10 cellular contexts compared by ENCODE assay signal in genomic region chr7:7568553-7568952, GRCh38. TPM values are rescaled to one million over a fixed set of nuclear protein-coding genes. Genes with fewer than 3 reads are reported as not detected.
A peak's percentile ranks its signal among the peaks of the same experiment; 100 is the strongest.
DNase-seq lines count a peak whose midpoint lies in the region; ATAC-seq and TF ChIP-seq lines count a peak whose summit lies in the region.
"Had no signal": no experiment of that assay in that cellular context is flagged by ENCODE, and none has a peak within 500 bp of the region (broad histone marks: within the 10 kb centered on the region; RNA-seq: fewer than 3 reads in every experiment).

No MANE protein-coding gene starts in this region.

- H3K36me3 ChIP-seq in duodenal mucosa (ENCODE audit: control insufficient read depth in 1 of 2, insufficient read depth in 2 of 2, low read length in 2 of 2) (peaks cover 0 to 4% of the 10 kb centered on the region in 2 donors), sigmoid colon (peaks cover 0 to 10% (median 0%) of the 10 kb centered on the region in 4 donors)

- H3K4me3 Mint-ChIP-seq in osteocyte (ENCODE audit: unreplicated experiment) = peak overlapping the region; percentile 24

- TF ChIP-seq EP300 in sigmoid colon (IDR thresholded peaks at IDR 0.05) = no peak

- H3K4me3 ChIP-seq in duodenal mucosa (ENCODE audit: low read depth in 1 of 2, low read length in 2 of 2) (peak overlapping the region; percentile 28 to 77), sigmoid colon (peak overlapping the region in 1 of 4 donors; percentile 62)

- H3K27me3 Mint-ChIP-seq in osteocyte (ENCODE audit: unreplicated experiment) = no peaks in the 10 kb centered on the region

- peaks cover 27% of the 10 kb centered on the region for H3K4me1 Mint-ChIP-seq in osteocyte (ENCODE audit: unreplicated experiment)

- intact Hi-C loops in sigmoid colon (cut with DNase I) = loop anchor here (5.0 kb wide), 2 partner anchors 386 to 399 kb away; partner anchors contain the start of genes C1GALT1 and GLCCI1

- TF ChIP-seq POLR2A in sigmoid colon (IDR thresholded peaks at IDR 0.05) = no peak

- no peak overlapping the region for H3K9ac ChIP-seq in duodenal mucosa (ENCODE audit: low read depth in 1 of 2, low read length in 2 of 2)

- H3K4me1 ChIP-seq in duodenal mucosa (ENCODE audit: control insufficient read depth in 1 of 2, insufficient read depth in 2 of 2, low read length in 2 of 2) (peaks cover 15 to 32% of the 10 kb centered on the region in 2 donors), sigmoid colon (peaks cover 0 to 21% (median 16%) of the 10 kb centered on the region in 4 donors)

- H3K27ac Mint-ChIP-seq in osteocyte (ENCODE audit: unreplicated experiment) = no peak overlapping the region

- DNase-seq in GM10266 (ENCODE audit: extremely low spot score) = peak; percentile 10
- peak; percentile 50 for DNase-seq in NAMALWA (ENCODE audit: low spot score)
- no peak for DNase-seq in osteocyte (ENCODE audit: extremely low spot score, unreplicated experiment)
- no peak for DNase-seq in sigmoid colon
- no peak for DNase-seq in occipital lobe (lab: John Stamatoyannopoulos, UW)
- DNase-seq: activated gamma-delta T cell treated with Interleukin-2 at 50 U/mL for 16 hours, NCI-H446 treated with DMSO at 0.1 percent for 48 hours had no signal

- H3K27me3 ChIP-seq in duodenal mucosa (ENCODE audit: control insufficient read depth in 1 of 2, insufficient read depth in 2 of 2, low read length in 2 of 2) (no peaks in the 10 kb centered on the region), sigmoid colon (no peaks in the 10 kb centered on the region)

- H3K9me3 ChIP-seq in duodenal mucosa (ENCODE audit: control insufficient read depth in 1 of 2, low read length in 2 of 2) (no peaks in the 10 kb centered on the region), sigmoid colon (no peaks in the 10 kb centered on the region)

- peaks cover 20% of the 10 kb centered on the region for H3K36me3 Mint-ChIP-seq in osteocyte (ENCODE audit: unreplicated experiment)

- no peaks in the 10 kb centered on the region for H3K9me3 Mint-ChIP-seq in osteocyte (ENCODE audit: unreplicated experiment)

- no peak overlapping the region for H3K27ac ChIP-seq in duodenal mucosa (ENCODE audit: low read depth, low read length)
- no peak overlapping the region for H3K27ac ChIP-seq in sigmoid colon

- no peak for TF ChIP-seq CTCF in GM10266 (IDR thresholded peaks at IDR 0.05; ENCODE audit: control insufficient read depth, insufficient read depth, low read depth, missing control alignments)
- no peak for TF ChIP-seq CTCF in osteocyte (IDR thresholded peaks at IDR 0.05)
- TF ChIP-seq CTCF in sigmoid colon (IDR thresholded peaks at IDR 0.05) = no peak

- ATAC-seq in GM19452 (IDR thresholded peaks at IDR 0.05; ENCODE audit: unreplicated experiment) (no peak), GM18517 (IDR thresholded peaks at IDR 0.05; ENCODE audit: unreplicated experiment) (no peak)

- 75 to 82% methylated on average over 4 of the region's 4 CpGs for WGBS in sigmoid colon, 2 donors

RNA-seq across cellular contexts. Expression of gene MIOS, which starts 1.9 kb away (rescaled TPM):
- total RNA-seq in osteocyte (19.1 and 19.7 TPM in 2 replicates), sigmoid colon (10 to 100 TPM; 20.8 to 40.3 (median 30.7) TPM), occipital lobe (86.4 TPM)
- 10 to 100 TPM; 11.3 to 16.9 (median 15.6) TPM for polyA plus RNA-seq in sigmoid colon

RNA-seq across cellular contexts. Expression of gene COL28A1, which starts 32.9 kb away (rescaled TPM):
- total RNA-seq in osteocyte (0.39 and 1.1 TPM in 2 replicates), sigmoid colon (10 to 100 TPM in 3 of 4 donors, 1 to 10 TPM in 1; 9.9 to 25.5 (median 17.3) TPM), occipital lobe (0.62 TPM)
- 1 to 10 TPM in 2 of 3 donors, under 1 TPM in 1; 0.60 to 3.5 (median 1.6) TPM for polyA plus RNA-seq in sigmoid colon

Comparison
In these comparisons a context has a peak if more than half of its experiments do, and no peak if none do; other contexts are left out.
1. DNase-seq: peak in GM10266 (single experiment) and NAMALWA (single experiment); none in osteocyte (single experiment), sigmoid colon (single experiment) and occipital lobe (single experiment).